ENCODE assay signal across 11 cellular contexts in genomic region chr9:69674741-69675438, GRCh38. TPM values are rescaled to one million over a fixed set of nuclear protein-coding genes. Genes with fewer than 3 reads are reported as not detected.
A peak's percentile ranks its signal among the peaks of the same experiment; 100 is the strongest.
DNase-seq lines count a peak whose midpoint lies in the region; ATAC-seq and TF ChIP-seq lines count a peak whose summit lies in the region.
"Had no signal": no experiment of that assay in that cellular context is flagged by ENCODE, and none has a peak within 500 bp of the region (broad histone marks: within the 10 kb centered on the region; RNA-seq: fewer than 3 reads in every experiment).

No MANE protein-coding gene starts in this region.

- H4K20me1 ChIP-seq in mammary epithelial cell (ENCODE audit: insufficient read depth, low read length): no peaks in the 10 kb centered on the region

- POLR2A ChIA-PET in CD4-positive, alpha-beta memory T cell (lab: Charles Lee; ENCODE audit: partially characterized antibody): no interaction called here

- peaks cover 6% of the 10 kb centered on the region for H3K27me3 ChIP-seq in CD4-positive, alpha-beta memory T cell (ENCODE audit: insufficient read depth, low read length)
- no peaks in the 10 kb centered on the region for H3K27me3 ChIP-seq in mammary epithelial cell (ENCODE audit: insufficient read depth, low read length)
- no peaks in the 10 kb centered on the region for H3K27me3 ChIP-seq in BE2C
- H3K27me3 ChIP-seq in upper lobe of left lung: no peaks in the 10 kb centered on the region

- WGBS in mammary epithelial cell (ENCODE audit: low coverage, missing lambda C conversion rate): 11% methylated on average over 3 of the region's 3 CpGs
- WGBS in upper lobe of left lung, 2 donors: 36 to 41% methylated on average over 3 of the region's 3 CpGs

- H3K36me3 ChIP-seq in CD4-positive, alpha-beta memory T cell (ENCODE audit: insufficient read depth, low read length): no peaks in the 10 kb centered on the region
- no peaks in the 10 kb centered on the region for H3K36me3 ChIP-seq in mammary epithelial cell (ENCODE audit: insufficient read depth, low read length)
- no peaks in the 10 kb centered on the region for H3K36me3 ChIP-seq in BE2C
- H3K36me3 ChIP-seq in upper lobe of left lung: no peaks in the 10 kb centered on the region

- peak overlapping the region in 5 of 8 donors; percentile 17 to 62 (median 49) for H3K4me3 Mint-ChIP-seq in CD4-positive, alpha-beta memory T cell

- H3K4me2 ChIP-seq in mammary epithelial cell (ENCODE audit: insufficient read depth, low read depth, low read length): peak overlapping the region; percentile 70

- TF ChIP-seq CTCF in mammary epithelial cell (conservative IDR thresholded peaks at IDR 0.05 in 1 of 2, IDR thresholded peaks at IDR 0.05 in 1 of 2; ENCODE audit: extremely low read depth in 1 of 2, insufficient read depth in 1 of 2, low read depth in 1 of 2, low read length in 2 of 2) (no peak), BE2C (IDR thresholded peaks at IDR 0.05; ENCODE audit: low read depth, low read length) (no peak), upper lobe of left lung (IDR thresholded peaks at IDR 0.05) (no peak)

- H3K4me1 ChIP-seq in CD4-positive, alpha-beta memory T cell (ENCODE audit: insufficient read depth, low read length): peaks cover 12% of the 10 kb centered on the region
- H3K4me1 ChIP-seq in mammary epithelial cell (ENCODE audit: insufficient read depth, low read length) (peaks cover 33% of the 10 kb centered on the region), BE2C (peaks cover 9% of the 10 kb centered on the region; the same call in 1 of the 2 replicates), upper lobe of left lung (peaks cover 4 to 35% (median 16%) of the 10 kb centered on the region in 4 donors)

- intact Hi-C loops in CD4-positive, alpha-beta memory T cell (cut with micrococcal nuclease): loop anchor here (10.0 kb wide), 1 partner anchor 740 kb away; the partner anchor contains the start of gene KLF9
- intact Hi-C loops in mammary epithelial cell (cut with micrococcal nuclease): loop anchor here (5.0 kb wide), 2 partner anchors 253 to 257 kb away; no protein-coding TSS in a partner anchor

- in situ Hi-C loops in mammary epithelial cell (cut with MboI; ENCODE audit: low sequenced_read_pairs in 2 of 2): loop anchor here in 1 of 2 donors (25.0 kb wide), 1 partner anchor 237 kb away; no protein-coding TSS in a partner anchor

- TF ChIP-seq POLR2A in upper lobe of left lung (IDR thresholded peaks at IDR 0.05): no peak

- no peaks in the 10 kb centered on the region for H3K9me3 ChIP-seq in CD4-positive, alpha-beta memory T cell (ENCODE audit: control insufficient read depth in 1 of 2, low read length in 2 of 2)
- no peaks in the 10 kb centered on the region for H3K9me3 ChIP-seq in mammary epithelial cell (replicated peaks; ENCODE audit: insufficient read depth, low read length)
- H3K9me3 ChIP-seq in BE2C: no peaks in the 10 kb centered on the region
- no peaks in the 10 kb centered on the region for H3K9me3 ChIP-seq in upper lobe of left lung

- H3K4me1 Mint-ChIP-seq in CD4-positive, alpha-beta memory T cell: peaks cover 12 to 29% (median 18%) of the 10 kb centered on the region in 4 donors

- no peak overlapping the region for H3K9ac ChIP-seq in mammary epithelial cell (ENCODE audit: insufficient read depth, low read length)

- CTCF ChIA-PET in CD4-positive, alpha-beta memory T cell (lab: Charles Lee; ENCODE audit: partially characterized antibody): no interaction called here
- CTCF ChIA-PET in mammary epithelial cell (lab: Charles Lee; ENCODE audit: low non-redundant PET): no interaction called here

- H2AFZ ChIP-seq in mammary epithelial cell (ENCODE audit: low read depth, low read length): peak overlapping the region; percentile 75

- BruUV-seq in mammary epithelial cell (replicated peaks; lab: Mats Ljungman, UMichigan): no TSS peak

- H3K4me3 ChIP-seq in CD4-positive, alpha-beta memory T cell (ENCODE audit: low read length in 2 of 2): no peak overlapping the region
- H3K4me3 ChIP-seq in mammary epithelial cell (replicated peaks in 1 of 3; ENCODE audit: insufficient read depth in 1 of 3, low read depth in 2 of 3, low read length in 3 of 3): no peak overlapping the region
- no peak overlapping the region for H3K4me3 ChIP-seq in BE2C (ENCODE audit: low read depth, low read length)
- H3K4me3 ChIP-seq in upper lobe of left lung: no peak overlapping the region

- no peak for DNase-seq in CD4-positive, alpha-beta memory T cell
- DNase-seq in NCI-H187 (lab: John Stamatoyannopoulos, UW) (peak; percentile 3 to 28), mammary epithelial cell (peak; percentile 45), myocyte (ENCODE audit: low read depth) (peak; percentile 24), BE2C (no peak), upper lobe of left lung (no peak), C1 segment of cervical spinal cord (lab: John Stamatoyannopoulos, UW) (no peak)
- DNase-seq: NCI-H226; stimulated activated CD4-positive, alpha-beta T cell treated with anti-CD3 and anti-CD28 coated beads, Interleukin-4, amount 100 ng/mL, for 4 hours; T-helper 17 cell had no signal

- H3K27ac Mint-ChIP-seq in CD4-positive, alpha-beta memory T cell: peak overlapping the region in 2 of 7 donors; percentile 25 to 55
- H3K27ac Mint-ChIP-seq: T-helper 17 cell had no signal

- H3K27ac ChIP-seq in CD4-positive, alpha-beta memory T cell (ENCODE audit: low read depth, low read length): no peak overlapping the region
- H3K27ac ChIP-seq in mammary epithelial cell (ENCODE audit: insufficient read depth, low read depth, low read length): no peak overlapping the region
- H3K27ac ChIP-seq in upper lobe of left lung: peak overlapping the region in 2 of 4 donors; percentile 18 to 19

- dilution Hi-C loops in mammary epithelial cell (cut with HindIII; ENCODE audit: low sequenced_read_pairs): no loop called here

- H3K9me3 Mint-ChIP-seq in CD4-positive, alpha-beta memory T cell: no peaks in the 10 kb centered on the region

- TF ChIP-seq EP300 in upper lobe of left lung (IDR thresholded peaks at IDR 0.05): no peak

- H3K36me3 Mint-ChIP-seq in CD4-positive, alpha-beta memory T cell: no peaks in the 10 kb centered on the region

- no peak for ATAC-seq in upper lobe of left lung (ENCODE audit: low FRiP score in 2 of 2)
- no peak for ATAC-seq in HG03280 (IDR thresholded peaks at IDR 0.05; ENCODE audit: unreplicated experiment)
- ATAC-seq: T-helper 17 cell had no signal

- H3K27me3 Mint-ChIP-seq in CD4-positive, alpha-beta memory T cell: peaks cover 14 to 26% of the 10 kb centered on the region in 2 donors

- no peaks in the 10 kb centered on the region for H3K79me2 ChIP-seq in mammary epithelial cell (ENCODE audit: insufficient read depth, low read length)

RNA-seq across cellular contexts. Expression of gene APBA1, which starts 2.7 kb away (rescaled TPM):
- under 1 TPM; 0.83 to 0.90 TPM for total RNA-seq in CD4-positive, alpha-beta memory T cell
- 1 to 10 TPM in 1 of 2 donors, not detected in 1; 2.0 TPM for polyA plus RNA-seq in CD4-positive, alpha-beta memory T cell
- total RNA-seq in mammary epithelial cell (1 to 10 TPM in 1 of 2 donors, under 1 TPM in 1; 0.99 to 6.5 TPM), myocyte (2.9 and 4.0 TPM in 2 replicates), upper lobe of left lung (1 to 10 TPM; 2.1 to 5.4 (median 4.0) TPM)
- polyA plus RNA-seq in mammary epithelial cell: 0.46 TPM
- 0.21 TPM for polyA minus RNA-seq in mammary epithelial cell
- polyA plus RNA-seq in myocyte (2012): 4.8 TPM
- polyA plus RNA-seq in BE2C (2012; ENCODE audit: insufficient read depth, insufficient read length, low read depth): 6.3 TPM

Comparison
In these comparisons a context has a peak if more than half of its experiments do, and no peak if none do; other contexts are left out.
1. DNase-seq: peak in NCI-H187 (2 of 2), mammary epithelial cell (single experiment) and myocyte (single experiment); none in CD4-positive, alpha-beta memory T cell (0 of 5), BE2C (single experiment), upper lobe of left lung (0 of 2) and C1 segment of cervical spinal cord (0 of 14).